Comparison of ENCODE assay signal across 25 cellular contexts in the genomic region with DNA sequence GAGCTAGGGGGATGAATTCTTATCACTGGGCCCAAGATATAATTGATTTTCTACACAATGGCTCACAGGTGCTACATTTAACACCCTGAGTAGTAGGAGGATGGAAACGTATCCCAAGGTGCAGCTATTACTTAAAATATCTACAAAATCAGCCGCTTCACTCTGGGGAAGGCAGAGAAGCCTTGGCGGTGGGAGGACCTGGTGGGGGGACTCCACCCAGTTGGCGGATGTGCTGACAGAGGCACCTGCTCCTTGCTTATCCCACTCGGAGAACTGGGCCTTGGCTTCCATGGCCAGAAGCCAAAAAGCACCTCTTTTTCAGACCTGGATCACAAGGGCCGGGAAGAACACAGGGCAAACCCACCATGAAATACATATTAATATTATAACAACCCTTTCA.
"Had no signal": no experiment of that assay in that cellular context is flagged by ENCODE, and none has a peak within 500 bp of the region (broad histone marks: within the 10 kb centered on the region; RNA-seq: fewer than 3 reads in every experiment).

No MANE protein-coding gene starts in this region.

- FAIRE-seq: bronchial epithelial cell, small intestine had no signal

- H3K9me3 Mint-ChIP-seq: activated naive CD8-positive, alpha-beta T cell treated with anti-CD3 and anti-CD28 coated beads for 36 hours; naive thymus-derived CD4-positive, alpha-beta T cell; neural crest cell had no signal

- H3K4me3 ChIP-seq: lung, testis, uterus had no signal

- H3K4me1 ChIP-seq: testis, uterus had no signal

- H3K9me3 ChIP-seq: testis, uterus had no signal

- H3K4me3 Mint-ChIP-seq: activated naive CD8-positive, alpha-beta T cell treated with anti-CD3 and anti-CD28 coated beads for 36 hours; immature natural killer cell; naive thymus-derived CD4-positive, alpha-beta T cell; neural crest cell had no signal

- DNase-seq: activated CD4-positive, alpha-beta T cell treated with anti-CD3 and anti-CD28 coated beads for 4 hours; activated CD4-positive, alpha-beta T cell treated with anti-CD3 and anti-CD28 coated beads, Interleukin-2, amount 50 U/mL, for 48 hours; activated CD4-positive, CD25-positive, alpha-beta regulatory T cell; activated CD8-positive, alpha-beta memory T cell treated with anti-CD3 and anti-CD28 coated beads, Interleukin-2, amount 50 U/mL, for 48 hours; activated naive CD4-positive, alpha-beta T cell treated with Interleukin-2 at 50 U/mL for 16 hours; activated naive CD8-positive, alpha-beta T cell treated with anti-CD3 and anti-CD28 coated beads for 36 hours; activated T-cell treated with anti-CD3 and anti-CD28 coated beads, Interleukin-2, amount 50 U/mL, for 48 hours; amniotic stem cell; erythroblast; foreskin fibroblast; immature natural killer cell; naive thymus-derived CD4-positive, alpha-beta T cell; occipital lobe; small intestine; stimulated activated CD4-positive, alpha-beta T cell treated with anti-CD3 and anti-CD28 coated beads, Interleukin-2, amount 100 ng/mL, for 48 hours; stimulated activated CD8-positive, alpha-beta memory T cell treated with anti-CD3 and anti-CD28 coated beads, Interleukin-4, amount 100 ng/mL, for 48 hours; stimulated activated naive CD4-positive, alpha-beta T cell; testis; trophoblast cell; uterus had no signal

- H3K27ac Mint-ChIP-seq: activated naive CD8-positive, alpha-beta T cell treated with anti-CD3 and anti-CD28 coated beads for 36 hours; immature natural killer cell; naive thymus-derived CD4-positive, alpha-beta T cell had no signal

- H3K36me3 ChIP-seq: uterus had no signal

- H3K36me3 Mint-ChIP-seq: activated naive CD8-positive, alpha-beta T cell treated with anti-CD3 and anti-CD28 coated beads for 36 hours; immature natural killer cell; naive thymus-derived CD4-positive, alpha-beta T cell had no signal

- H3K27me3 ChIP-seq: testis, uterus had no signal

- H3K4me1 Mint-ChIP-seq: activated naive CD8-positive, alpha-beta T cell treated with anti-CD3 and anti-CD28 coated beads for 36 hours; immature natural killer cell; neural crest cell had no signal

- ATAC-seq: left lobe of liver; naive thymus-derived CD4-positive, alpha-beta T cell; sciatic nerve had no signal

- H3K27ac ChIP-seq: testis, uterus had no signal
